8 cellular contexts compared by ENCODE assay signal in the genomic region with DNA sequence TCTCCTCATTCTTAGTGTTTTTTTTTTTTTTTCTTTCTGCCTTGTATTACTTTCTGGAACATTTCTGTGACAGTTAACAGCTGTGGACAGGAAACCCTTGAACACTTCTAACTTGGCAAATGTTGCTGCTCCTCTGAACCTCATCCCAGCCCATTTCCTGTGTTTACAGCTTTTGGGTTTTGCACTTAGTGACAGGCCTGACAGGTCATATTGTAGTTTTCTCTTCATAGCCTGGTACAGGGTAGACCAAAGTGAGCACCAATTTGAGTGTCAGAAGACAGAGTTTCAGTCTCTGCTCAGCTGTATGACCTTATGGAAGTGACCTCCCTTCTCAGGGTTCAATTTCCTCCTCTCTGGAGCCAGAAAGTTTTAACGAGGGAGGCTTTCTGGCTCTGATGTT.
A peak's percentile ranks its signal among the peaks of the same experiment; 100 is the strongest.
DNase-seq lines count a peak whose midpoint lies in the region; ATAC-seq and TF ChIP-seq lines count a peak whose summit lies in the region.

No MANE protein-coding gene starts in this region.

- intact Hi-C loops in activated CD4-positive, alpha-beta T cell treated with anti-CD3 and anti-CD28 coated beads, Interleukin-2, amount 10 ng/mL, durations not matched to agents 24 days and 14 days (cut with micrococcal nuclease) = loop anchor here (1.0 to 5.0 kb wide), 3 partner anchors 9 to 40 kb away; no protein-coding TSS in a partner anchor

- H3K27me3 ChIP-seq in ACC112 (ENCODE audit: insufficient read depth, low read length) = no peaks in the 10 kb centered on the region

- H3K79me2 ChIP-seq in ACC112 (ENCODE audit: control insufficient read depth, insufficient read depth, low read length, unreplicated experiment) = no peaks in the 10 kb centered on the region

- H3K27ac ChIP-seq in ACC112 (ENCODE audit: low read depth, low read length) = peak overlapping the region; percentile 25; the same call in 1 of the 2 replicates

- peak; percentile 50 for ATAC-seq in GM19023 (IDR thresholded peaks at IDR 0.05; ENCODE audit: unreplicated experiment)
- ATAC-seq in HG03196 (IDR thresholded peaks at IDR 0.05; ENCODE audit: unreplicated experiment) = peak; percentile 78

- H2AFZ ChIP-seq in ACC112 (ENCODE audit: low read length, unreplicated experiment) = no peak overlapping the region

- no peaks in the 10 kb centered on the region for H3K27me3 Mint-ChIP-seq in activated CD4-positive, alpha-beta T cell treated with anti-CD3 and anti-CD28 coated beads, Interleukin-2, amount 10 ng/mL, durations not matched to agents 24 days and 14 days

- H3K36me3 ChIP-seq in ACC112 (ENCODE audit: insufficient read depth, low read length) = no peaks in the 10 kb centered on the region

- DNase-seq in activated CD4-positive, alpha-beta T cell treated with anti-CD3 and anti-CD28 coated beads, Interleukin-2, amount 10 ng/mL, durations not matched to agents 24 days and 14 days = peak; percentile 92
- DNase-seq in fibroblast of villous mesenchyme (ENCODE audit: low read depth) = peak; percentile 83
- DNase-seq in stimulated activated CD4-positive, alpha-beta T cell treated with anti-CD3 and anti-CD28 coated beads, TNF-alpha, amount 100 ng/mL, for 4 hours (ENCODE audit: low read depth in 3 of 3) = peak in 2 of 3 experiments; percentile 2 to 28
- DNase-seq in NCI-H526 (lab: John Stamatoyannopoulos, UW) = no peak
- no peak for DNase-seq in midbrain (lab: John Stamatoyannopoulos, UW)

- peaks cover 35% of the 10 kb centered on the region for H3K4me1 ChIP-seq in ACC112 (ENCODE audit: control insufficient read depth, insufficient read depth, low read length, unreplicated experiment)

- peaks cover 8% of the 10 kb centered on the region for H3K9me3 Mint-ChIP-seq in activated CD4-positive, alpha-beta T cell treated with anti-CD3 and anti-CD28 coated beads, Interleukin-2, amount 10 ng/mL, durations not matched to agents 24 days and 14 days

- peaks cover 86% of the 10 kb centered on the region for H3K4me1 Mint-ChIP-seq in activated CD4-positive, alpha-beta T cell treated with anti-CD3 and anti-CD28 coated beads, Interleukin-2, amount 10 ng/mL, durations not matched to agents 24 days and 14 days

- H3K27ac Mint-ChIP-seq in activated CD4-positive, alpha-beta T cell treated with anti-CD3 and anti-CD28 coated beads, Interleukin-2, amount 10 ng/mL, durations not matched to agents 24 days and 14 days = peak overlapping the region; percentile 85

- H3K4me3 Mint-ChIP-seq in activated CD4-positive, alpha-beta T cell treated with anti-CD3 and anti-CD28 coated beads, Interleukin-2, amount 10 ng/mL, durations not matched to agents 24 days and 14 days = peak overlapping the region; percentile 69

- TF ChIP-seq CTCF in fibroblast of villous mesenchyme (IDR thresholded peaks at IDR 0.05; ENCODE audit: insufficient read depth, low read depth, low read length) = no peak

- H3K36me3 Mint-ChIP-seq in activated CD4-positive, alpha-beta T cell treated with anti-CD3 and anti-CD28 coated beads, Interleukin-2, amount 10 ng/mL, durations not matched to agents 24 days and 14 days (ENCODE audit: low read depth) = peaks cover 33% of the 10 kb centered on the region

- H3K4me3 ChIP-seq in ACC112 (ENCODE audit: low read depth, low read length) = no peak overlapping the region
- H3K4me3 ChIP-seq in fibroblast of villous mesenchyme (ENCODE audit: low read depth, low read length) = no peak overlapping the region

Comparison
In these comparisons a context has a peak if more than half of its experiments do, and no peak if none do; other contexts are left out.
1. DNase-seq: peak in activated CD4-positive, alpha-beta T cell treated with anti-CD3 and anti-CD28 coated beads, Interleukin-2, amount 10 ng/mL, durations not matched to agents 24 days and 14 days (single experiment), fibroblast of villous mesenchyme (single experiment) and stimulated activated CD4-positive, alpha-beta T cell treated with anti-CD3 and anti-CD28 coated beads, TNF-alpha, amount 100 ng/mL, for 4 hours (2 of 3); none in NCI-H526 (0 of 2) and midbrain (single experiment).